15 cellular contexts compared by ENCODE assay signal in the genomic region with DNA sequence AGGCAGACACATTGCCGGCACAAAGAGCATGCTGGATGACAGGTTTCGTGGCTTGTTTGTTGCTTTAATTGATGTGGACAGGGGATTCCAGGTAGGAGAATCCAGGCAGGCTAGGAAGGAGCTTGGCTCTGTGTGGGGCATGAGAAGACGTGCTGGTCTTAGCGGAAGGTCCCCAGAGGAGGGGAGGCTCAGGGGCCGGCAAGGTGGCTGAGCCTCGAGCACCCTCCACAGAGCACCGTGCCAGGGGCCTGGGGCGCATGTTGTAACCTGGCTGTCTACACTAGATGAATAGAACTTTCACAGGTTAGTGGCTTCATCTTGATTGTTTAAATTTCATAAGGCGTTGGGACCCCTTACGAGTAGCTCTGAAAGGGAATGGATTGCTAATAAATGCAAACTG.
DNase-seq lines count a peak whose midpoint lies in the region; TF ChIP-seq lines count a peak whose summit lies in the region.
"Had no signal": no experiment of that assay in that cellular context is flagged by ENCODE, and none has a peak within 500 bp of the region (broad histone marks: within the 10 kb centered on the region; RNA-seq: fewer than 3 reads in every experiment).

No MANE protein-coding gene starts in this region.

- TF ChIP-seq CTCF in H9 (conservative IDR thresholded peaks at IDR 0.05) (no peak), osteocyte (IDR thresholded peaks at IDR 0.05) (no peak)

- no peaks in the 10 kb centered on the region for H3K4me1 Mint-ChIP-seq in H9
- no peaks in the 10 kb centered on the region for H3K4me1 Mint-ChIP-seq in osteocyte (ENCODE audit: unreplicated experiment)
- H3K4me1 Mint-ChIP-seq: CD4-positive, alpha-beta memory T cell; GM23338 had no signal

- H3K36me3 ChIP-seq in H7 (replicated peaks; ENCODE audit: control insufficient read depth, insufficient read depth, low read length) = no peaks in the 10 kb centered on the region

- no CpG with 5 or more reads among the region's 10 CpGs for WGBS in H9 (ENCODE audit: extremely low coverage, insufficient read length, low lambda C conversion rate)

- no peak overlapping the region for H4K5ac ChIP-seq in H9 (ENCODE audit: insufficient read length, low read depth, low read length)

- H2BK15ac ChIP-seq in H9 (ENCODE audit: low read depth, low read length) = no peak overlapping the region

- H3K9me3 Mint-ChIP-seq in H9 (no peaks in the 10 kb centered on the region), osteocyte (ENCODE audit: unreplicated experiment) (no peaks in the 10 kb centered on the region)
- H3K9me3 Mint-ChIP-seq: CD4-positive, alpha-beta memory T cell; GM23338; HFFc6 had no signal

- no peak overlapping the region for H3K56ac ChIP-seq in H9 (ENCODE audit: insufficient read length, low read depth, low read length)

- no peaks in the 10 kb centered on the region for H3K9me3 ChIP-seq in H9 (ENCODE audit: control insufficient read depth, low read depth, low read length)
- H3K9me3 ChIP-seq: Caco-2 had no signal

- no peak overlapping the region for H3K27ac ChIP-seq in H9 (ENCODE audit: insufficient read length, low read depth, low read length)

- H3K23me2 ChIP-seq in H9 (ENCODE audit: insufficient read length, low read depth, low read length, poor library complexity, severe bottlenecking) = no peaks in the 10 kb centered on the region

- DNase-seq in H7 (peak; percentile 33), H9 (peak; percentile 10), ecto neural progenitor cell (ENCODE audit: low spot score) (peak; percentile 31), osteocyte (ENCODE audit: extremely low spot score, unreplicated experiment) (peak; percentile 42), COLO668 (lab: John Stamatoyannopoulos, UW; ENCODE audit: unreplicated experiment) (no peak), foreskin melanocyte (no peak), NCI-H146 treated with DMSO at 0.1 percent for 48 hours (lab: John Stamatoyannopoulos, UW; ENCODE audit: unreplicated experiment) (no peak), GDM1 (lab: John Stamatoyannopoulos, UW) (no peak)
- DNase-seq: C1 segment of cervical spinal cord; Caco-2; CD4-positive, alpha-beta memory T cell; DMS153; DND-41; HFFc6 had no signal

- H2BK5ac ChIP-seq in H9 (ENCODE audit: insufficient read length, low read length) = no peak overlapping the region

- H3K36me3 Mint-ChIP-seq in H9 (ENCODE audit: insufficient read depth in 1 of 3, low read depth in 3 of 3) (no peaks in the 10 kb centered on the region), osteocyte (ENCODE audit: unreplicated experiment) (no peaks in the 10 kb centered on the region)
- H3K36me3 Mint-ChIP-seq: CD4-positive, alpha-beta memory T cell had no signal

- H3K9ac ChIP-seq in H9 (ENCODE audit: extremely low read depth, insufficient read length, low read length) = no peak overlapping the region

- no peak overlapping the region for H4K8ac ChIP-seq in H9 (replicated peaks; ENCODE audit: insufficient read length, low read depth, low read length)

- H4K91ac ChIP-seq in H9 (ENCODE audit: insufficient read length, low read depth, low read length) = no peak overlapping the region

- no peak overlapping the region for H2BK20ac ChIP-seq in H9 (ENCODE audit: low read depth, low read length, poor library complexity, severe bottlenecking)

- no peak overlapping the region for H3K14ac ChIP-seq in H9 (ENCODE audit: insufficient read depth, low read length)

- no peak overlapping the region for H3K18ac ChIP-seq in H9 (ENCODE audit: insufficient read length, low read depth, low read length)

- no peak overlapping the region; the same call in 1 of the 2 replicates for H3K4ac ChIP-seq in H9 (ENCODE audit: low read depth, low read length)

- H2AFZ ChIP-seq in H9 (ENCODE audit: low read length) = no peak overlapping the region
- H2AFZ ChIP-seq: GM23338 had no signal

- H3K27ac Mint-ChIP-seq in H9 = no peak overlapping the region
- no peak overlapping the region for H3K27ac Mint-ChIP-seq in osteocyte (ENCODE audit: unreplicated experiment)
- H3K27ac Mint-ChIP-seq: CD4-positive, alpha-beta memory T cell; GM23338; HFFc6 had no signal

- no peak overlapping the region for H3K4me3 ChIP-seq in H7 (ENCODE audit: insufficient read depth, low read depth, low read length)
- H3K4me3 ChIP-seq: GM23338 had no signal

- H3K27me3 ChIP-seq in H7 (ENCODE audit: control insufficient read depth, insufficient read depth, low read length) = no peaks in the 10 kb centered on the region
- no peaks in the 10 kb centered on the region for H3K27me3 ChIP-seq in H9 (ENCODE audit: insufficient read depth, low read length)

- H4K20me1 ChIP-seq in H9 (ENCODE audit: control insufficient read depth, insufficient read depth, insufficient read length) = no peaks in the 10 kb centered on the region

- H3K23ac ChIP-seq in H9 (ENCODE audit: insufficient read length, low read depth, low read length) = no peak overlapping the region

- H3K79me2 ChIP-seq in H9 (ENCODE audit: insufficient read depth, low read length) = no peaks in the 10 kb centered on the region

- H2BK12ac ChIP-seq in H9 (ENCODE audit: insufficient read length, low read depth, low read length) = no peak overlapping the region

- H3T11ph ChIP-seq in H9 (ENCODE audit: low read length) = no peak overlapping the region

- no peaks in the 10 kb centered on the region for H3K79me1 ChIP-seq in H9 (ENCODE audit: insufficient read depth, low read depth, low read length, poor library complexity, severe bottlenecking)

- H3K27me3 Mint-ChIP-seq in H9 (ENCODE audit: low read depth) = peaks cover 4% of the 10 kb centered on the region; the same call in 1 of the 2 replicates
- peaks cover 27% of the 10 kb centered on the region for H3K27me3 Mint-ChIP-seq in osteocyte (ENCODE audit: unreplicated experiment)

- no peak overlapping the region for H2AK5ac ChIP-seq in H9 (ENCODE audit: insufficient read length, low read length)

- no peak overlapping the region for H2BK120ac ChIP-seq in H9 (ENCODE audit: low read depth, low read length, poor library complexity, severe bottlenecking)

- no peaks in the 10 kb centered on the region for H3K4me1 ChIP-seq in H9 (ENCODE audit: insufficient read depth, low read length)
- H3K4me1 ChIP-seq: Caco-2 had no signal

- no peak overlapping the region for H3K4me3 Mint-ChIP-seq in H9
- H3K4me3 Mint-ChIP-seq in osteocyte (ENCODE audit: unreplicated experiment) = no peak overlapping the region
- H3K4me3 Mint-ChIP-seq: CD4-positive, alpha-beta memory T cell; GM23338; HFFc6 had no signal

- H3K4me2 ChIP-seq in H9 (ENCODE audit: insufficient read depth, insufficient read length, low read length) = no peak overlapping the region
- H3K4me2 ChIP-seq: GM23338 had no signal

Comparison
In these comparisons a context has a peak if more than half of its experiments do, and no peak if none do; other contexts are left out.
1. DNase-seq: peak in H7 (single experiment), H9 (single experiment), ecto neural progenitor cell (single experiment) and osteocyte (single experiment); none in COLO668 (single experiment), foreskin melanocyte (single experiment), NCI-H146 treated with DMSO at 0.1 percent for 48 hours (single experiment) and GDM1 (single experiment).